24 cellular contexts compared by ENCODE assay signal in genomic region chr20:32920530-32921298, GRCh38.
"Had no signal": no experiment of that assay in that cellular context is flagged by ENCODE, and none has a peak within 500 bp of the region (broad histone marks: within the 10 kb centered on the region; RNA-seq: fewer than 3 reads in every experiment).

No MANE protein-coding gene starts in this region.

- H3K36me3 ChIP-seq: heart right ventricle, left lung, right lobe of liver, transverse colon, uterus had no signal

- H3K4me2 ChIP-seq: SK-N-SH had no signal

- H3K9me3 ChIP-seq: testis, uterus had no signal

- H3K4me3 ChIP-seq: heart right ventricle, left lung, right lobe of liver, testis, transverse colon, uterus had no signal

- H3K9ac ChIP-seq: SK-N-SH had no signal

- H3K36me3 Mint-ChIP-seq: natural killer cell treated with Interleukin-12 subunit alpha and Interleukin-12 subunit beta and Interleukin-15 and Interleukin-18, amount 100 ng/mL, for 72 hours had no signal

- H3K9me3 Mint-ChIP-seq: dendritic cell treated with granulocyte-macrophage colony-stimulating factor and Interleukin-4, amounts not matched to agents 40 ng/mL and 50 ng/mL, for 4 days had no signal

- H3K27ac ChIP-seq: foreskin keratinocyte, heart right ventricle, left lung, right lobe of liver, testis, transverse colon, uterus had no signal

- H3K27me3 Mint-ChIP-seq: activated T-cell treated with anti-CD3 and anti-CD28 coated beads, Interleukin-2, amount 50 U/mL, for 24 hours; memory B cell; natural killer cell treated with Interleukin-12 subunit alpha and Interleukin-12 subunit beta and Interleukin-15 and Interleukin-18, amount 100 ng/mL, for 72 hours had no signal

- H3K27me3 ChIP-seq: left lung, right lobe of liver, testis, transverse colon, uterus had no signal

- DNase-seq: activated CD4-positive, alpha-beta T cell treated with anti-CD3 and anti-CD28 coated beads for 1 hour; activated CD8-positive, alpha-beta T cell treated with anti-CD3 and anti-CD28 coated beads, Interleukin-2, amount 10 ng/mL, durations not matched to agents 7 days and 5 days; activated gamma-delta T cell treated with Interleukin-2 at 50 U/mL for 16 hours; activated naive CD4-positive, alpha-beta T cell treated with anti-CD3 and anti-CD28 coated beads, Interleukin-2, amount 50 U/mL, for 16 hours; activated T-cell treated with anti-CD3 and anti-CD28 coated beads, Interleukin-2, amount 50 U/mL, for 24 hours; amniotic stem cell; central memory CD4-positive, alpha-beta T cell; endodermal cell; foreskin keratinocyte; heart right ventricle; left lung; right lobe of liver; stimulated activated CD4-positive, alpha-beta T cell treated with anti-CD3 and anti-CD28 coated beads, Interleukin-2, amount 100 ng/mL, for 48 hours; stimulated activated naive CD4-positive, alpha-beta T cell treated with Interleukin-2 at 50 U/mL for 16 hours; SW 1271; T-helper 2 cell; testis; transverse colon; uterus had no signal

- H3K27ac Mint-ChIP-seq: activated CD8-positive, alpha-beta T cell treated with anti-CD3 and anti-CD28 coated beads, Interleukin-2, amount 10 ng/mL, durations not matched to agents 7 days and 5 days; activated T-cell treated with anti-CD3 and anti-CD28 coated beads, Interleukin-2, amount 50 U/mL, for 24 hours; dendritic cell treated with granulocyte-macrophage colony-stimulating factor and Interleukin-4, amounts not matched to agents 40 ng/mL and 50 ng/mL, for 4 days; endodermal cell; memory B cell; natural killer cell treated with Interleukin-12 subunit alpha and Interleukin-12 subunit beta and Interleukin-15 and Interleukin-18, amount 100 ng/mL, for 72 hours had no signal

- H3K4me3 Mint-ChIP-seq: activated CD8-positive, alpha-beta T cell treated with anti-CD3 and anti-CD28 coated beads, Interleukin-2, amount 10 ng/mL, durations not matched to agents 7 days and 5 days; activated T-cell treated with anti-CD3 and anti-CD28 coated beads, Interleukin-2, amount 50 U/mL, for 24 hours; dendritic cell treated with granulocyte-macrophage colony-stimulating factor and Interleukin-4, amounts not matched to agents 40 ng/mL and 50 ng/mL, for 4 days; endodermal cell; memory B cell; natural killer cell treated with Interleukin-12 subunit alpha and Interleukin-12 subunit beta and Interleukin-15 and Interleukin-18, amount 100 ng/mL, for 72 hours had no signal

- ATAC-seq: activated CD8-positive, alpha-beta T cell treated with anti-CD3 and anti-CD28 coated beads, Interleukin-2, amount 10 ng/mL, durations not matched to agents 7 days and 5 days; esophagus mucosa; foreskin keratinocyte; heart right ventricle; left lung; natural killer cell treated with Interleukin-12 subunit alpha and Interleukin-12 subunit beta and Interleukin-15 and Interleukin-18, amount 100 ng/mL, for 72 hours had no signal

- H3K4me1 ChIP-seq: foreskin keratinocyte, heart right ventricle, left lung, right lobe of liver, testis, transverse colon, uterus had no signal

- H3K4me1 Mint-ChIP-seq: endodermal cell, memory B cell had no signal

- H3K9me2 ChIP-seq: SK-N-SH had no signal
